ENCODE assay signal across 31 cellular contexts in genomic region chr5:10733426-10733825, GRCh38.
DNase-seq lines count a peak whose midpoint lies in the region; ATAC-seq and TF ChIP-seq lines count a peak whose summit lies in the region.
"Had no signal": no experiment of that assay in that cellular context is flagged by ENCODE, and none has a peak within 500 bp of the region (broad histone marks: within the 10 kb centered on the region; RNA-seq: fewer than 3 reads in every experiment).

No MANE protein-coding gene starts in this region.

- no peaks in the 10 kb centered on the region for H3K27me3 Mint-ChIP-seq in activated naive CD4-positive, alpha-beta T cell treated with anti-CD3 and anti-CD28 coated beads, Interleukin-2, amount 50 U/mL, for 24 hours
- H3K27me3 Mint-ChIP-seq in memory B cell = no peaks in the 10 kb centered on the region
- H3K27me3 Mint-ChIP-seq: activated CD4-positive, alpha-beta memory T cell treated with anti-CD3 and anti-CD28 coated beads, Interleukin-2, amount 10 ng/mL, durations not matched to agents 7 days and 5 days; brain had no signal

- H3K4me1 Mint-ChIP-seq in activated naive CD4-positive, alpha-beta T cell treated with anti-CD3 and anti-CD28 coated beads, Interleukin-2, amount 50 U/mL, for 24 hours = peaks cover 13% of the 10 kb centered on the region
- peaks cover 39% of the 10 kb centered on the region for H3K4me1 Mint-ChIP-seq in memory B cell
- H3K4me1 Mint-ChIP-seq: activated CD4-positive, alpha-beta memory T cell treated with anti-CD3 and anti-CD28 coated beads, Interleukin-2, amount 10 ng/mL, durations not matched to agents 7 days and 5 days had no signal

- DNase-seq in activated naive CD4-positive, alpha-beta T cell treated with anti-CD3 and anti-CD28 coated beads, Interleukin-2, amount 50 U/mL, for 16 hours = no peak
- DNase-seq in memory B cell (ENCODE audit: low spot score in 2 of 2) = no peak
- DNase-seq in AG08396 (ENCODE audit: low spot score) = no peak
- no peak for DNase-seq in AG20443 (ENCODE audit: low spot score)
- no peak for DNase-seq in activated CD8-positive, alpha-beta memory T cell treated with anti-CD3 and anti-CD28 coated beads, Interleukin-2, amount 50 U/mL, for 4 hours
- DNase-seq in 8988T = no peak
- DNase-seq: activated CD4-positive, alpha-beta memory T cell treated with anti-CD3 and anti-CD28 coated beads, Interleukin-2, amount 10 ng/mL, durations not matched to agents 7 days and 5 days; activated gamma-delta T cell treated with Interleukin-2 at 50 U/mL for 16 hours; activated T-cell treated with anti-CD3 and anti-CD28 coated beads for 4 hours; BE2C; effector memory CD4-positive, alpha-beta T cell; esophagus squamous epithelium; hippocampal formation; left lung; midbrain; natural killer cell; NCI-H1436; NCI-H2107; pancreas; SHP77; stimulated activated CD4-positive, alpha-beta T cell treated with anti-CD3 and anti-CD28 coated beads, Interleukin-12 subunit alpha, Interleukin-12 subunit beta, amount 100 ng/mL, for 4 hours; stimulated activated CD4-positive, alpha-beta T cell treated with anti-CD3 and anti-CD28 coated beads, Interleukin-4, amount 100 ng/mL, for 24 hours; stimulated activated naive CD4-positive, alpha-beta T cell treated with Interleukin-2 at 50 U/mL for 16 hours; SW 1271 had no signal

- no peak overlapping the region for H3K4me3 Mint-ChIP-seq in activated naive CD4-positive, alpha-beta T cell treated with anti-CD3 and anti-CD28 coated beads, Interleukin-2, amount 50 U/mL, for 24 hours
- no peak overlapping the region for H3K4me3 Mint-ChIP-seq in memory B cell
- H3K4me3 Mint-ChIP-seq: activated CD4-positive, alpha-beta memory T cell treated with anti-CD3 and anti-CD28 coated beads, Interleukin-2, amount 10 ng/mL, durations not matched to agents 7 days and 5 days had no signal

- no peak for ATAC-seq in memory B cell (ENCODE audit: low read depth)
- ATAC-seq: gastroesophageal sphincter, HCT116 had no signal

- no peaks in the 10 kb centered on the region for H3K9me3 Mint-ChIP-seq in activated naive CD4-positive, alpha-beta T cell treated with anti-CD3 and anti-CD28 coated beads, Interleukin-2, amount 50 U/mL, for 24 hours
- no peaks in the 10 kb centered on the region for H3K9me3 Mint-ChIP-seq in memory B cell
- H3K9me3 Mint-ChIP-seq: activated CD4-positive, alpha-beta memory T cell treated with anti-CD3 and anti-CD28 coated beads, Interleukin-2, amount 10 ng/mL, durations not matched to agents 7 days and 5 days; immature natural killer cell; natural killer cell had no signal

- peak overlapping the region; percentile 34 for H3K27ac ChIP-seq in VCaP
- H3K27ac ChIP-seq: esophagus squamous epithelium, gastroesophageal sphincter, right atrium auricular region had no signal

- H3K36me3 Mint-ChIP-seq in activated naive CD4-positive, alpha-beta T cell treated with anti-CD3 and anti-CD28 coated beads, Interleukin-2, amount 50 U/mL, for 24 hours = peaks cover 18% of the 10 kb centered on the region
- H3K36me3 Mint-ChIP-seq in memory B cell = peaks cover 16% of the 10 kb centered on the region

- TF ChIP-seq CTCF in VCaP (conservative IDR thresholded peaks at IDR 0.05) = no peak

- peak overlapping the region; percentile 7 for H3K27ac Mint-ChIP-seq in activated naive CD4-positive, alpha-beta T cell treated with anti-CD3 and anti-CD28 coated beads, Interleukin-2, amount 50 U/mL, for 24 hours
- peak overlapping the region; percentile 95 for H3K27ac Mint-ChIP-seq in memory B cell
- H3K27ac Mint-ChIP-seq: activated CD4-positive, alpha-beta memory T cell treated with anti-CD3 and anti-CD28 coated beads, Interleukin-2, amount 10 ng/mL, durations not matched to agents 7 days and 5 days had no signal
